22 cellular contexts compared by ENCODE assay signal in the genomic region with DNA sequence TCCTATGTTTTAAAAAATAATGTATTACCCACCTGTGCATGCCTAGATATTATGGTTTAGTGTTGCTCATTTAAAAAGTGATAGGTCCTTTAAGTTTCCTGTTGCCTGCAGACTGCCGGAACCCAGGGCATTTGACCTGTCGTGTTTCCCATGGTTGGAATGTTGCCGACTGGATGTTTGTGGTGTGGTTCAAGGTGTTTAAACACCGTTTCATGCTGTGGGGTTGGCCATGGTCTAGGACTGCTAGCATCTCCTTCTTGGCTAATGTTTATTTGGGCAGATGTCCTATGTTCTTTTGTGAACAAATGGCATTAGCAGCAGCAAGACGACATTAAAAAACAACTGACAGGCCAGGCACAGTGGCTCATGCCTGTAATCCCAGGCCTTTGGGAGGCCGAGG.
A peak's percentile ranks its signal among the peaks of the same experiment; 100 is the strongest.
DNase-seq lines count a peak whose midpoint lies in the region; ATAC-seq, FAIRE-seq and TF ChIP-seq lines count a peak whose summit lies in the region.
"Had no signal": no experiment of that assay in that cellular context is flagged by ENCODE, and none has a peak within 500 bp of the region (broad histone marks: within the 10 kb centered on the region; RNA-seq: fewer than 3 reads in every experiment).

No MANE protein-coding gene starts in this region.

- H2BK20ac ChIP-seq in H1 (ENCODE audit: low read length): no peak overlapping the region

- H3K79me2 ChIP-seq in H1 (ENCODE audit: control insufficient read depth in 1 of 2, insufficient read depth in 2 of 2, low read length in 2 of 2) (no peaks in the 10 kb centered on the region), HepG2 (ENCODE audit: insufficient read depth, low read length) (no peaks in the 10 kb centered on the region)

- H3K18ac ChIP-seq in H1 (ENCODE audit: extremely low read depth, low read length): no peak overlapping the region

- TF ChIP-seq RAD21 in H1 (IDR thresholded peaks at IDR 0.05 in 1 of 2, conservative IDR thresholded peaks at IDR 0.05 in 1 of 2; ENCODE audit: low read depth in 2 of 2, low read length in 2 of 2) (no peak), HepG2 (CRISPR knock-in tag; IDR thresholded peaks at IDR 0.05) (no peak)

- H2AFZ ChIP-seq in H1 (ENCODE audit: low read length): no peak overlapping the region
- H2AFZ ChIP-seq in HepG2 (ENCODE audit: low read length): no peak overlapping the region

- no peaks in the 10 kb centered on the region for H3K9me3 ChIP-seq in HEK293 (ENCODE audit: control insufficient read depth, insufficient read depth, low read depth, low read length)
- no peaks in the 10 kb centered on the region for H3K9me3 ChIP-seq in H1 (ENCODE audit: insufficient read depth in 2 of 2, low read depth in 1 of 2, low read length in 1 of 2)
- H3K9me3 ChIP-seq in HepG2 (ENCODE audit: low read length): no peaks in the 10 kb centered on the region
- H3K9me3 ChIP-seq: BE2C had no signal

- no peak overlapping the region for H3K23ac ChIP-seq in H1 (ENCODE audit: insufficient read length)

- H3K4me1 ChIP-seq in HEK293 (ENCODE audit: control insufficient read depth, insufficient read depth, low read length): peaks cover 23% of the 10 kb centered on the region
- peaks cover 0 to 5% (median 1%) of the 10 kb centered on the region in 4 experiments; a peak in 2 of 7 replicates for H3K4me1 ChIP-seq in H1 (replicated peaks in 1 of 4; ENCODE audit: control insufficient read depth in 3 of 4, insufficient read depth in 4 of 4, low read length in 3 of 4)
- H3K4me1 ChIP-seq in HepG2 (ENCODE audit: insufficient read depth, low read length): peaks cover 40% of the 10 kb centered on the region
- H3K4me1 ChIP-seq: BLaER1 had no signal

- 0 out of 2 replicates have a peak overlapping the region, but pooled peaks have one; percentile 40 for H2AK5ac ChIP-seq in H1 (ENCODE audit: low read depth, low read length)

- no peak overlapping the region for H2BK15ac ChIP-seq in H1 (ENCODE audit: low read length)

- POLR2A ChIA-PET in HEK293 (lab: Yijun Ruan, JAX): no interaction called here
- POLR2A ChIA-PET in H1 (lab: Charles Lee; ENCODE audit: partially characterized antibody): no interaction called here
- POLR2A ChIA-PET in HepG2 (lab: Yijun Ruan, JAX): no interaction called here

- H2BK5ac ChIP-seq in H1 (ENCODE audit: low read depth, low read length): no peak overlapping the region

- no peaks in the 10 kb centered on the region for H3K27me3 ChIP-seq in H1 (replicated peaks in 1 of 4; ENCODE audit: control insufficient read depth in 3 of 4, extremely low read depth in 1 of 4, insufficient read depth in 3 of 4, low read length in 3 of 4)
- peaks cover 5 to 57% of the 10 kb centered on the region in 2 experiments; a peak in 3 of 5 replicates for H3K27me3 ChIP-seq in HepG2 (ENCODE audit: control insufficient read depth in 1 of 2, insufficient read depth in 2 of 2, low read length in 2 of 2)
- H3K27me3 ChIP-seq: BE2C, BLaER1 had no signal

- CTCF ChIA-PET in HEK293 (lab: Yijun Ruan, JAX): interaction anchor here (1.3 kb wide), 1 partner anchor 50 kb away, joined by 4 read pairs; no protein-coding TSS in a partner anchor
- CTCF ChIA-PET in H1 (lab: Charles Lee; ENCODE audit: partially characterized antibody): interaction anchor here (2.3 kb wide), 1 partner anchor 371 kb away, joined by 11 read pairs; no protein-coding TSS in a partner anchor
- CTCF ChIA-PET in HepG2 (lab: Yijun Ruan, JAX; ENCODE audit: low intra/inter-chr PET ratio, low total read pairs): no interaction called here

- H4K5ac ChIP-seq in H1 (ENCODE audit: insufficient read length, low read depth, low read length): no peak overlapping the region

- FAIRE-seq in D721Med (lab: Jason Lieb, UNC) (peak; percentile 82), H1 (lab: Jason Lieb, UNC) (no peak), HepG2 (lab: Jason Lieb, UNC) (no peak)
- FAIRE-seq: A204.1, G401.6, GM12891, GM19239 had no signal

- H4K91ac ChIP-seq in H1 (replicated peaks; ENCODE audit: insufficient read length, low read length): no peak overlapping the region

- no peak overlapping the region for H3K9ac ChIP-seq in H1 (replicated peaks in 1 of 4; ENCODE audit: extremely low read depth in 1 of 4, low read depth in 3 of 4, low read length in 3 of 4)
- no peak overlapping the region for H3K9ac ChIP-seq in HepG2 (ENCODE audit: insufficient read depth, low read depth, low read length)
- H3K9ac ChIP-seq: BLaER1 had no signal

- in situ Hi-C loops in HepG2 (cut with HindIII; ENCODE audit: extremely low pct_ligation_motif_present, low pct_unique_long_range_greater_than_20kb): loop anchor here (10.0 to 25.0 kb wide), 2 partner anchors 185 to 373 kb away; no protein-coding TSS in a partner anchor

- peak overlapping the region; percentile 22; the same call in 1 of the 2 replicates for H4K8ac ChIP-seq in H1 (ENCODE audit: extremely low read depth, insufficient read depth, low read length)

- no peak overlapping the region for H2BK120ac ChIP-seq in H1 (replicated peaks; ENCODE audit: low read depth, low read length)

- TF ChIP-seq POLR2A in H1 (IDR thresholded peaks at IDR 0.05; ENCODE audit: control extremely low read depth in 1 of 2, low read depth in 2 of 2, low read length in 2 of 2) (no peak), HepG2 (IDR thresholded peaks at IDR 0.05; ENCODE audit: insufficient read depth in 1 of 2, low read depth in 2 of 2, low read length in 2 of 2) (no peak)

- no peaks in the 10 kb centered on the region for H3K79me1 ChIP-seq in H1 (ENCODE audit: low read depth, low read length)

- no peak overlapping the region for H3K4ac ChIP-seq in H1 (replicated peaks; ENCODE audit: insufficient read length, low read depth, low read length)

- BruUV-seq in HepG2 (replicated peaks; lab: Mats Ljungman, UMichigan): no TSS peak

- no peak overlapping the region for H3K27ac ChIP-seq in HEK293 (ENCODE audit: extremely low read depth, low read depth, low read length)
- no peak overlapping the region for H3K27ac ChIP-seq in H1 (ENCODE audit: low read depth, low read length)
- no peak overlapping the region for H3K27ac ChIP-seq in HepG2 (ENCODE audit: extremely low read length, insufficient read depth, low read length)
- no peak overlapping the region for H3K27ac ChIP-seq in coronary artery
- H3K27ac ChIP-seq: BLaER1 had no signal

- H4K20me1 ChIP-seq in H1 (replicated peaks in 1 of 2; ENCODE audit: control insufficient read depth in 1 of 2, insufficient read depth in 2 of 2, low read length in 2 of 2): no peaks in the 10 kb centered on the region
- no peaks in the 10 kb centered on the region for H4K20me1 ChIP-seq in HepG2 (ENCODE audit: insufficient read depth, low read length)
- H4K20me1 ChIP-seq: BLaER1 had no signal

- H3K4me3 ChIP-seq in HEK293 (ENCODE audit: low read depth, low read length): no peak overlapping the region
- H3K4me3 ChIP-seq in H1 (ENCODE audit: extremely low read depth in 1 of 4, insufficient read depth in 2 of 4, low read depth in 3 of 4, low read length in 4 of 4): no peak overlapping the region
- no peak overlapping the region for H3K4me3 ChIP-seq in HepG2 (replicated peaks in 1 of 3; ENCODE audit: insufficient read depth in 1 of 3, low read depth in 2 of 3, low read length in 3 of 3)
- H3K4me3 ChIP-seq in coronary artery: no peak overlapping the region
- H3K4me3 ChIP-seq: BLaER1 had no signal

- ATAC-seq in HepG2 (no peak), HG02588 (IDR thresholded peaks at IDR 0.05; ENCODE audit: unreplicated experiment) (no peak)

- H3K4me2 ChIP-seq in H1 (ENCODE audit: insufficient read depth in 1 of 2, low read depth in 2 of 2, low read length in 2 of 2) (no peak overlapping the region), HepG2 (ENCODE audit: low read depth, low read length) (no peak overlapping the region)
- H3K4me2 ChIP-seq: BLaER1 had no signal

- intact Hi-C loops in HepG2 (cut with micrococcal nuclease; ENCODE audit: unreplicated experiment): loop anchor here (2.0 to 10.0 kb wide), 2 partner anchors 65 to 163 kb away; no protein-coding TSS in a partner anchor

- H3K36me3 ChIP-seq in HEK293 (ENCODE audit: control insufficient read depth in 2 of 2, insufficient read depth in 1 of 2, low read length in 2 of 2) (no peaks in the 10 kb centered on the region), H1 (ENCODE audit: control insufficient read depth in 2 of 4, insufficient read depth in 4 of 4, low read length in 3 of 4) (no peaks in the 10 kb centered on the region), HepG2 (replicated peaks in 1 of 2; ENCODE audit: control insufficient read depth in 1 of 2, insufficient read depth in 2 of 2, low read length in 2 of 2) (no peaks in the 10 kb centered on the region)
- H3K36me3 ChIP-seq: BE2C, BLaER1 had no signal

- H3K23me2 ChIP-seq in H1 (ENCODE audit: low read depth, low read length): no peaks in the 10 kb centered on the region

- 88% methylated on average over 6 of the region's 6 CpGs; no CpG with 5 or more reads in 1 of the 2 experiments for WGBS in H1 (ENCODE audit: extremely low coverage in 1 of 2, insufficient coverage in 1 of 2, insufficient read length in 1 of 2, insufficient replicate concordance in 2 of 2, low coverage in 1 of 2, low lambda C conversion rate in 2 of 2, missing lambda C conversion rate in 1 of 2), 2 experiments
- WGBS in HepG2 (ENCODE audit: low lambda C conversion rate): 4% methylated on average over 5 of the region's 6 CpGs

- no peak overlapping the region for H3K56ac ChIP-seq in H1 (replicated peaks; ENCODE audit: insufficient read length, low read depth, low read length)

- no peak for DNase-seq in D721Med (ENCODE audit: insufficient read length, low spot score)
- DNase-seq in H1 (ENCODE audit: low read depth in 1 of 2, low spot score in 2 of 2): no peak
- peak; percentile 18 for DNase-seq in HepG2 (ENCODE audit: low spot score)
- DNase-seq in NCI-H510A treated with DMSO at 0.1 percent for 48 hours (lab: John Stamatoyannopoulos, UW): no peak
- no peak for DNase-seq in coronary artery (ENCODE audit: low spot score)
- DNase-seq: 8988T; ACHN; BE2C; C1 segment of cervical spinal cord; CD4-positive, alpha-beta memory T cell; CD4-positive, CD25-positive, alpha-beta regulatory T cell; CD8-positive, alpha-beta memory T cell; COR-L47; DMS79 treated with DMSO at 0.1 percent for 48 hours; GF-D8 had no signal

- no peak overlapping the region for H2BK12ac ChIP-seq in H1 (ENCODE audit: low read depth, low read length)

- no peak for TF ChIP-seq EP300 in H1 (IDR thresholded peaks at IDR 0.05; ENCODE audit: borderline replicate concordance in 1 of 2, low read depth in 2 of 2, low read length in 2 of 2)
- no peak for TF ChIP-seq EP300 in HepG2 (IDR thresholded peaks at IDR 0.05; ENCODE audit: low read depth in 2 of 2, low read length in 2 of 2)
- no peak for TF ChIP-seq EP300 in HepG2 (CRISPR knock-in tag; IDR thresholded peaks at IDR 0.05; ENCODE audit: borderline replicate concordance)

- TF ChIP-seq CTCF in D721Med (IDR thresholded peaks at IDR 0.05; ENCODE audit: insufficient read depth, missing control alignments) (no peak), HEK293 (tag by site-specific recombination; IDR thresholded peaks at IDR 0.05) (no peak), H1 (IDR thresholded peaks at IDR 0.05; ENCODE audit: control extremely low read depth in 1 of 3, insufficient read depth in 1 of 3, low read depth in 1 of 3, low read length in 3 of 3) (no peak), HepG2 (CRISPR knock-in tag; IDR thresholded peaks at IDR 0.05) (no peak), coronary artery (IDR thresholded peaks at IDR 0.05) (no peak)

- H3K14ac ChIP-seq in H1 (ENCODE audit: insufficient read length): no peak overlapping the region
